Comparison of ENCODE assay signal across 8 cellular contexts in the genomic region with DNA sequence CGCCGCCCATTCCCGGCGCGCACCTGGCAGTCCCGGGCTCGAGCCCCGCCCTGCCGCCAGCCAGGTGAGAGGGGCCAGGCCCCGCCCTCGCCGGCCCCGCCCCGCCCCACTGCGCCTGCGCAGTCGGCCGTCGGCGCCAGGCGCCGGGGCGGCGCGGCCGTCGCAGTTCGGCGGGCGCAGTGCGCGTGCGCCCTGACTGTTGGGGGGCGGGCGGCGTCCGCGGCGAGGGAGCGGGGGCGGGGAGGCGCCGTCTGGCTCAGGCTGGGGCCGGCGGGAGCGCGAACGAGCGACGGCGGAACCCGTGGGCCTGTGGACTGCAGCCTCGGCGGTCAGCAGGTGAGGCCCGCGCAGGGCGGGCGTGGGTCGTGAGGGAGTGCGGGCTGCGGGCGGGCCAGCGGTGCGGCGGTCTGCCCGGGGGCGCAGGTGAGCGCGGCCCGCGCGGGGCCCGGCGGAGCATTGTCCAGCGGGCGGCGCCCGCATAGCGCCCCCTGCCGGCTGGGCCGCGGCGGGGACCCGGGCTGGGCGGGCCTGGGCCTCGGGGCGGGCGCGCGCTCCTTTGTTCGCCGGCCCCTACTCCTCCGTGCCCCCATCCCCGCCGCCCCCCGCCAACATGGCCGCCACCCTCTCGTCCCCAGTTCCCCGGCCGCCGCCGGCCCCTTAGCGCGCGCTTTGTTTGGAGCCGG. TPM values are rescaled to one million over a fixed set of nuclear protein-coding genes. Genes with fewer than 3 reads are reported as not detected.
DNase-seq lines count a peak whose midpoint lies in the region; ATAC-seq and TF ChIP-seq lines count a peak whose summit lies in the region.

A gene (plus strand): TSS at position 242 of the 683 bp plus-strand sequence. CDS start 38,096 bp downstream, outside the sequence.

- H3K4me3 ChIP-seq in GM12864 (ENCODE audit: low read depth, low read length) = peak within 1 kb of the TSS; percentile 73
- H3K4me3 ChIP-seq in heart left ventricle = peak within 1 kb of the TSS; percentile 70 to 99 (median 92)
- peak within 1 kb of the TSS; percentile 83 to 99 (median 91) for H3K4me3 ChIP-seq in upper lobe of left lung

- no peak within 1 kb of the TSS for H2BK20ac ChIP-seq in H9 (ENCODE audit: low read depth, low read length, poor library complexity, severe bottlenecking)

- no CpG with 5 or more reads among the region's 106 CpGs for WGBS in H9 (ENCODE audit: extremely low coverage, insufficient read length, low lambda C conversion rate)
- WGBS in heart left ventricle, 4 donors = 0 to 1% (median 0%) methylated on average over 7 to 106 of the region's 106 CpGs
- WGBS in upper lobe of left lung, 2 donors = 0% methylated on average over 42 of the region's 106 CpGs; no CpG with 5 or more reads in 1 of the 2 donors

- H3K9me3 ChIP-seq in H9 (ENCODE audit: control insufficient read depth, low read depth, low read length) (no peaks in the 10 kb centered on the region), heart left ventricle (no peaks in the 10 kb centered on the region), upper lobe of left lung (no peaks in the 10 kb centered on the region)

- H3K36me3 ChIP-seq in heart left ventricle (no peaks in the 10 kb centered on the region), upper lobe of left lung (no peaks in the 10 kb centered on the region)

- no peak within 1 kb of the TSS for H2AFZ ChIP-seq in H9 (ENCODE audit: low read length)

- H3K27me3 Mint-ChIP-seq in H9 (ENCODE audit: low read depth) = no peaks in the 10 kb centered on the region
- no peaks in the 10 kb centered on the region for H3K27me3 Mint-ChIP-seq in activated naive CD8-positive, alpha-beta T cell treated with anti-CD3 and anti-CD28 coated beads, Interleukin-2, amount 50 U/mL, for 24 hours

- no peak within 1 kb of the TSS for H4K91ac ChIP-seq in H9 (ENCODE audit: insufficient read length, low read depth, low read length)

- H2BK120ac ChIP-seq in H9 (ENCODE audit: low read depth, low read length, poor library complexity, severe bottlenecking) = no peak within 1 kb of the TSS

- H4K20me1 ChIP-seq in H9 (ENCODE audit: control insufficient read depth, insufficient read depth, insufficient read length) = no peaks in the 10 kb centered on the region

- intact Hi-C loops in heart left ventricle (cut with DNase I) (loop anchor here in 6 of 10 donors (5.0 to 10.0 kb wide), 7 partner anchors 146 to 284 kb away; a partner anchor contains a TSS), posterior vena cava (cut with DNase I) (loop anchor here in 1 of 2 donors (10.0 kb wide), 1 partner anchor 186 kb away; no protein-coding TSS in a partner anchor)

- H2BK5ac ChIP-seq in H9 (ENCODE audit: insufficient read length, low read length) = no peak within 1 kb of the TSS

- TF ChIP-seq POLR2A in heart left ventricle (IDR thresholded peaks at IDR 0.05) = no peak
- peak in 1 of 4 donors; percentile 61 for TF ChIP-seq POLR2A in upper lobe of left lung (IDR thresholded peaks at IDR 0.05)

- peak within 1 kb of the TSS; percentile 92 to 97 for H3K4me3 Mint-ChIP-seq in H9
- peak within 1 kb of the TSS; percentile 89 for H3K4me3 Mint-ChIP-seq in activated naive CD8-positive, alpha-beta T cell treated with anti-CD3 and anti-CD28 coated beads, Interleukin-2, amount 50 U/mL, for 24 hours

- H3K4me2 ChIP-seq in H9 (ENCODE audit: insufficient read depth, insufficient read length, low read length) = peak within 1 kb of the TSS; percentile 96

- H3K23ac ChIP-seq in H9 (ENCODE audit: insufficient read length, low read depth, low read length) = no peak within 1 kb of the TSS

- peaks cover 12% of the 10 kb centered on the region for H3K4me1 ChIP-seq in H9 (ENCODE audit: insufficient read depth, low read length)
- H3K4me1 ChIP-seq in heart left ventricle = peaks cover 0 to 47% (median 23%) of the 10 kb centered on the region in 12 donors
- H3K4me1 ChIP-seq in upper lobe of left lung = peaks cover 13 to 33% (median 19%) of the 10 kb centered on the region in 4 donors

- DNase-seq in GM12864 (ENCODE audit: low read depth) = no peak
- DNase-seq in H9 = peak; percentile 88
- DNase-seq in M059J (ENCODE audit: low read depth) = peak; percentile 69
- DNase-seq in T follicular helper cell (ENCODE audit: low read depth) = peak; percentile 78
- DNase-seq in activated naive CD8-positive, alpha-beta T cell treated with anti-CD3 and anti-CD28 coated beads, Interleukin-2, amount 50 U/mL, for 24 hours = peak; percentile 88
- peak; percentile 80 to 93 (median 85) for DNase-seq in heart left ventricle
- peak; percentile 95 for DNase-seq in posterior vena cava (ENCODE audit: low spot score)
- peak; percentile 73 to 98 for DNase-seq in upper lobe of left lung

- H2BK12ac ChIP-seq in H9 (ENCODE audit: insufficient read length, low read depth, low read length) = no peak within 1 kb of the TSS

- peak within 1 kb of the TSS; percentile 93 for H3K9ac ChIP-seq in H9 (ENCODE audit: extremely low read depth, insufficient read length, low read length)

- H2AK5ac ChIP-seq in H9 (ENCODE audit: insufficient read length, low read length) = no peak within 1 kb of the TSS

- H3K79me2 ChIP-seq in H9 (ENCODE audit: insufficient read depth, low read length) = peaks cover 37% of the 10 kb centered on the region

- TF ChIP-seq CTCF in GM12864 (IDR thresholded peaks at IDR 0.05; ENCODE audit: low read depth, low read length, missing control alignments) (peak; percentile 46), H9 (conservative IDR thresholded peaks at IDR 0.05) (peak; percentile 48; the same call in 2 of the 3 replicates), heart left ventricle (IDR thresholded peaks at IDR 0.05) (peak in 10 of 12 donors; percentile 20 to 82 (median 50)), upper lobe of left lung (IDR thresholded peaks at IDR 0.05) (peak; percentile 84 to 95 (median 92))

- peak within 1 kb of the TSS; percentile 93 to 98 (median 98) for H3K27ac Mint-ChIP-seq in H9
- peak within 1 kb of the TSS; percentile 92 for H3K27ac Mint-ChIP-seq in activated naive CD8-positive, alpha-beta T cell treated with anti-CD3 and anti-CD28 coated beads, Interleukin-2, amount 50 U/mL, for 24 hours

- no peak within 1 kb of the TSS for H4K8ac ChIP-seq in H9 (replicated peaks; ENCODE audit: insufficient read length, low read depth, low read length)

- H3K36me3 Mint-ChIP-seq in H9 (ENCODE audit: insufficient read depth in 1 of 3, low read depth in 3 of 3) = peaks cover 7 to 24% (median 16%) of the 10 kb centered on the region in 3 experiments
- no peaks in the 10 kb centered on the region for H3K36me3 Mint-ChIP-seq in activated naive CD8-positive, alpha-beta T cell treated with anti-CD3 and anti-CD28 coated beads, Interleukin-2, amount 50 U/mL, for 24 hours (ENCODE audit: low read depth)

- H3K56ac ChIP-seq in H9 (ENCODE audit: insufficient read length, low read depth, low read length) = no peak within 1 kb of the TSS

- H3K4ac ChIP-seq in H9 (ENCODE audit: low read depth, low read length) = no peak within 1 kb of the TSS

- peaks cover 3% of the 10 kb centered on the region for H3K79me1 ChIP-seq in H9 (ENCODE audit: insufficient read depth, low read depth, low read length, poor library complexity, severe bottlenecking)

- peaks cover 42 to 48% of the 10 kb centered on the region in 2 experiments for H3K4me1 Mint-ChIP-seq in H9
- peaks cover 35% of the 10 kb centered on the region for H3K4me1 Mint-ChIP-seq in activated naive CD8-positive, alpha-beta T cell treated with anti-CD3 and anti-CD28 coated beads, Interleukin-2, amount 50 U/mL, for 24 hours

- H3K18ac ChIP-seq in H9 (ENCODE audit: insufficient read length, low read depth, low read length) = peak within 1 kb of the TSS; percentile 97

- H2BK15ac ChIP-seq in H9 (ENCODE audit: low read depth, low read length) = no peak within 1 kb of the TSS

- peaks cover 3 to 4% of the 10 kb centered on the region in 2 experiments; a peak in 2 of 5 replicates for H3K9me3 Mint-ChIP-seq in H9
- no peaks in the 10 kb centered on the region for H3K9me3 Mint-ChIP-seq in activated naive CD8-positive, alpha-beta T cell treated with anti-CD3 and anti-CD28 coated beads, Interleukin-2, amount 50 U/mL, for 24 hours

- H3K27ac ChIP-seq in H9 (ENCODE audit: insufficient read length, low read depth, low read length) = peak within 1 kb of the TSS; percentile 50
- peak within 1 kb of the TSS; percentile 78 to 95 (median 90) for H3K27ac ChIP-seq in heart left ventricle
- H3K27ac ChIP-seq in upper lobe of left lung = peak within 1 kb of the TSS; percentile 88 to 95 (median 92)

- no peak for TF ChIP-seq EP300 in upper lobe of left lung (IDR thresholded peaks at IDR 0.05)

- peak; percentile 94 for ATAC-seq in activated naive CD8-positive, alpha-beta T cell treated with anti-CD3 and anti-CD28 coated beads, Interleukin-2, amount 50 U/mL, for 24 hours
- ATAC-seq in heart left ventricle = peak; percentile 65 to 92 (median 84)
- ATAC-seq in upper lobe of left lung (ENCODE audit: low FRiP score in 2 of 2) = peak; percentile 90 to 93

- H3T11ph ChIP-seq in H9 (ENCODE audit: low read length) = no peak within 1 kb of the TSS

- H4K5ac ChIP-seq in H9 (ENCODE audit: insufficient read length, low read depth, low read length) = no peak within 1 kb of the TSS

- H3K23me2 ChIP-seq in H9 (ENCODE audit: insufficient read length, low read depth, low read length, poor library complexity, severe bottlenecking) = peaks cover 16% of the 10 kb centered on the region

- H3K14ac ChIP-seq in H9 (ENCODE audit: insufficient read depth, low read length) = peak within 1 kb of the TSS; percentile 99

- H3K27me3 ChIP-seq in H9 (ENCODE audit: insufficient read depth, low read length) (no peaks in the 10 kb centered on the region), heart left ventricle (no peaks in the 10 kb centered on the region), upper lobe of left lung (no peaks in the 10 kb centered on the region)

RNA-seq across cellular contexts. Expression of the gene that starts here (rescaled TPM):
- total RNA-seq in H9 (2021) = 136 and 139 TPM in 2 replicates
- total RNA-seq in M059J (2014; rRNA removed; shearing (Covaris generic)) = 117 and 149 TPM in 2 replicates
- total RNA-seq in heart left ventricle = 10 to 100 TPM; 32.8 to 61.2 (median 44.5) TPM
- 10 to 100 TPM; 17.8 to 31.1 TPM for polyA plus RNA-seq in heart left ventricle
- 10 to 100 TPM; 76.4 to 78.2 TPM for total RNA-seq in posterior vena cava
- 10 to 100 TPM; 29.3 to 66.4 (median 59.9) TPM for total RNA-seq in upper lobe of left lung
